In the genomic region with DNA sequence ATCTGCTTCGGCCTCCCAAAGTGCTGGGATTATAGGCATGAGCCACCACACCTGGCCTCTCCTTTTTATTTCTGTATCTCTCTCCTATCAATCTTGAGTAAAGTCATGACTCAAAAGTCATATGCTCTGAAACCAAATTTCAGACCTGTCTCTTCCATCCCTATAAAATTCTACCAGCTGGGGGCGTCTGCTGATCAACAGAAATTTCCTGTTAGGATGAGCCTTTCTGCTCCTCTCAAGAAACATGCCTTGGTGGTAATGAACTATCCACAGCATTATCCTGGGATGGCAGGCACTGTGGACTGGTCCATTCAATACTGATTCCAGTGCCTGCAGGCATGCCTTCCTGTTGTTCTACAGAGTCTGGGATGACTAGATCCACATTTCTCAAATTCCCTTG, we compare ENCODE assay signal across 14 cellular contexts.
DNase-seq lines count a peak whose midpoint lies in the region; ATAC-seq, FAIRE-seq and TF ChIP-seq lines count a peak whose summit lies in the region.
"Had no signal": no experiment of that assay in that cellular context is flagged by ENCODE, and none has a peak within 500 bp of the region (broad histone marks: within the 10 kb centered on the region; RNA-seq: fewer than 3 reads in every experiment).

No MANE protein-coding gene starts in this region.

- no peaks in the 10 kb centered on the region for H3K79me2 ChIP-seq in DND-41 (ENCODE audit: insufficient read depth, low read length)

- no peak overlapping the region for H3K27ac ChIP-seq in DND-41 (ENCODE audit: low read length)
- H3K27ac ChIP-seq: SK-N-MC had no signal

- H2AFZ ChIP-seq in DND-41 (ENCODE audit: low read depth, low read length), result no peak overlapping the region

- TF ChIP-seq CTCF in DND-41 (IDR thresholded peaks at IDR 0.05; ENCODE audit: borderline replicate concordance, extremely low read depth, low read length, poor library complexity, severe bottlenecking), result peak; percentile 18

- H3K36me3 ChIP-seq in DND-41 (ENCODE audit: insufficient read depth, low read length), result no peaks in the 10 kb centered on the region

- FAIRE-seq in H54 (lab: Jason Lieb, UNC), result no peak

- no peaks in the 10 kb centered on the region for H4K20me1 ChIP-seq in DND-41 (ENCODE audit: insufficient read depth, low read length)

- no peak for ATAC-seq in DND-41 (ENCODE audit: insufficient read depth, low read depth)
- ATAC-seq: activated T-cell treated with anti-CD3 and anti-CD28 coated beads, Interleukin-2, amount 50 U/mL, for 72 hours; HCT116 had no signal

- no peak overlapping the region for H3K9ac ChIP-seq in DND-41 (ENCODE audit: low read depth, low read length)

- no peak overlapping the region for H3K4me3 ChIP-seq in DND-41 (ENCODE audit: low read depth in 1 of 2, low read length in 2 of 2)
- H3K4me3 ChIP-seq: SK-N-MC had no signal

- no peak for TF ChIP-seq POLR2A in H54 (IDR thresholded peaks at IDR 0.05; ENCODE audit: low read depth, low read length)

- H3K9me3 ChIP-seq in DND-41 (ENCODE audit: insufficient read depth, low read length, severe bottlenecking), result no peaks in the 10 kb centered on the region

- no peaks in the 10 kb centered on the region for H3K4me1 ChIP-seq in DND-41 (ENCODE audit: insufficient read depth, low read length)

- DNase-seq in DND-41 (peak; percentile 8), HT1080 (ENCODE audit: low read depth) (peak; percentile 3), RKO (ENCODE audit: low spot score) (peak; percentile 3), kidney glomerular epithelial cell (lab: John Stamatoyannopoulos, UW) (peak; percentile 3), NCI-H345 treated with DMSO at 0.1 percent for 48 hours (lab: John Stamatoyannopoulos, UW; ENCODE audit: unreplicated experiment) (no peak), NCI-H2171 treated with DMSO at 0.1 percent for 48 hours (lab: John Stamatoyannopoulos, UW) (no peak), H54 (ENCODE audit: insufficient read length, low spot score) (no peak)
- DNase-seq: activated CD4-positive, CD25-positive, alpha-beta regulatory T cell treated with anti-CD3 and anti-CD28 coated beads, Interleukin-2, amount 50 U/mL, for 72 hours; activated T-cell treated with anti-CD3 and anti-CD28 coated beads, Interleukin-2, amount 50 U/mL, for 72 hours; anterior cingulate cortex; foreskin fibroblast; NCI-H2029 treated with DMSO at 0.1 percent for 48 hours had no signal

- no peaks in the 10 kb centered on the region for H3K27me3 ChIP-seq in DND-41 (ENCODE audit: insufficient read depth, low read length, poor library complexity)

- no peak overlapping the region for H3K4me2 ChIP-seq in DND-41 (ENCODE audit: insufficient read depth, low read length)

Comparison
In these comparisons a context has a peak if more than half of its experiments do, and no peak if none do; other contexts are left out.
1. DNase-seq: peak in DND-41 (single experiment), HT1080 (single experiment), RKO (single experiment) and kidney glomerular epithelial cell (single experiment); none in NCI-H345 treated with DMSO at 0.1 percent for 48 hours (single experiment), NCI-H2171 treated with DMSO at 0.1 percent for 48 hours (single experiment) and H54 (single experiment).